In the genomic region with DNA sequence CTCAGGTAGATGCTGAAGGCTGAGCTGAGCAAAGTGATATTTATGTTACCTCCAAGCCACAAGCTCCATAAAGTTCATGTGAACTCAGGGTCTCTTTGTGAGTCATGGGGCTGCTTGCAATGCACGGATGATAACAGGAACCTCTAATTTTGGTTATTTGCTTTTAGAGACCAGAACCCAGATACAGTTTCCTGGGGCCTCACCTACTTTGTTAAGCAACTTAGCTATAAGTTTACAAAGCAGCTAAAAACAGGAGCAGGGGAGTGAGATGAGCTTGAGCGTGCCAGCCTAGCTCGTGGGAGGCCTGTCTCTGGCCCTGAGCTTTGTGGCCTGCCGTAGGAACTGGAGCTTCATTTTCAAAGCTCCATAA, we compare ENCODE assay signal across 9 cellular contexts. TPM values are rescaled to one million over a fixed set of nuclear protein-coding genes. Genes with fewer than 3 reads are reported as not detected.
DNase-seq lines count a peak whose midpoint lies in the region; ATAC-seq and TF ChIP-seq lines count a peak whose summit lies in the region.
"Had no signal": no experiment of that assay in that cellular context is flagged by ENCODE, and none has a peak within 500 bp of the region (broad histone marks: within the 10 kb centered on the region; RNA-seq: fewer than 3 reads in every experiment).

No MANE protein-coding gene starts in this region.

- H3K27me3 ChIP-seq in psoas muscle (ENCODE audit: insufficient read depth in 3 of 3, low read length in 2 of 3): no peaks in the 10 kb centered on the region
- no peaks in the 10 kb centered on the region for H3K27me3 ChIP-seq in thyroid gland

- peak overlapping the region; percentile 72 for H3K27ac Mint-ChIP-seq in central memory CD8-positive, alpha-beta T cell (ENCODE audit: low read depth)

- peaks cover 28% of the 10 kb centered on the region for H3K4me1 Mint-ChIP-seq in central memory CD8-positive, alpha-beta T cell

- H3K9me3 ChIP-seq in psoas muscle (no peaks in the 10 kb centered on the region), thyroid gland (no peaks in the 10 kb centered on the region)

- H3K4me3 Mint-ChIP-seq in central memory CD8-positive, alpha-beta T cell: peak overlapping the region; percentile 11

- ATAC-seq in GM18498 (IDR thresholded peaks at IDR 0.05; ENCODE audit: unreplicated experiment): peak; percentile 50
- ATAC-seq in HG02588 (IDR thresholded peaks at IDR 0.05; ENCODE audit: unreplicated experiment): peak; percentile 52
- peak; percentile 31 for ATAC-seq in central memory CD8-positive, alpha-beta T cell (replicated peaks; ENCODE audit: extremely low read depth, poor library complexity, severe bottlenecking)
- ATAC-seq in psoas muscle: peak in 3 of 4 donors; percentile 4 to 28 (median 17)

- TF ChIP-seq CTCF in psoas muscle (IDR thresholded peaks at IDR 0.05) (no peak), thyroid gland (IDR thresholded peaks at IDR 0.05) (no peak)

- peak overlapping the region; percentile 74 for H3K27ac ChIP-seq in psoas muscle
- no peak overlapping the region for H3K27ac ChIP-seq in thyroid gland

- 19 to 62% (median 26%) methylated on average over 4 of the region's 4 CpGs for WGBS in psoas muscle, 3 donors
- WGBS in thyroid gland, 2 donors: 71 to 80% methylated on average over 4 of the region's 4 CpGs

- H3K36me3 Mint-ChIP-seq in central memory CD8-positive, alpha-beta T cell (ENCODE audit: insufficient read depth): peaks cover 11% of the 10 kb centered on the region

- intact Hi-C loops in psoas muscle (cut with DNase I): no loop called here
- intact Hi-C loops in thyroid gland (cut with DNase I): no loop called here

- H3K4me3 ChIP-seq in psoas muscle: no peak overlapping the region
- no peak overlapping the region for H3K4me3 ChIP-seq in thyroid gland (replicated peaks in 1 of 3)

- DNase-seq in central memory CD8-positive, alpha-beta T cell (ENCODE audit: low spot score in 2 of 2): no peak
- no peak for DNase-seq in psoas muscle
- no peak for DNase-seq in SK-N-DZ (ENCODE audit: low spot score)
- DNase-seq in thyroid gland: no peak
- no peak for DNase-seq in NCI-H2227 treated with DMSO at 0.1 percent for 48 hours (lab: John Stamatoyannopoulos, UW)

- H3K27me3 Mint-ChIP-seq in central memory CD8-positive, alpha-beta T cell: no peaks in the 10 kb centered on the region

- TF ChIP-seq POLR2A in Raji (IDR thresholded peaks at IDR 0.05; ENCODE audit: insufficient read depth, low read depth, low read length): peak; percentile 72
- no peak for TF ChIP-seq POLR2A in thyroid gland (IDR thresholded peaks at IDR 0.05)

- peaks cover 0 to 6% of the 10 kb centered on the region in 2 donors for H3K36me3 ChIP-seq in psoas muscle (ENCODE audit: insufficient read depth in 1 of 2, low read depth in 1 of 2)
- peaks cover 1 to 2% of the 10 kb centered on the region in 2 donors for H3K36me3 ChIP-seq in thyroid gland

- peaks cover 30% of the 10 kb centered on the region for H3K4me1 ChIP-seq in psoas muscle
- peaks cover 0 to 23% of the 10 kb centered on the region in 2 donors for H3K4me1 ChIP-seq in thyroid gland

- H3K9me3 Mint-ChIP-seq in central memory CD8-positive, alpha-beta T cell: no peaks in the 10 kb centered on the region

RNA-seq across cellular contexts. Expression of gene SREBF2, which starts 29.2 kb away (rescaled TPM):
- total RNA-seq in psoas muscle: 10 to 100 TPM; 36.3 to 47.0 (median 43.6) TPM
- 10 to 100 TPM; 21.0 to 24.1 (median 23.8) TPM for polyA plus RNA-seq in psoas muscle
- polyA plus RNA-seq in SK-N-DZ (2014; cell fraction: cytosol; rRNA removed): 118 and 140 TPM in 2 replicates
- polyA plus RNA-seq in SK-N-DZ (2014; cell fraction: nucleus; rRNA removed): 116 and 149 TPM in 2 replicates
- total RNA-seq in thyroid gland: 10 to 100 TPM; 34.4 to 91.8 (median 63.7) TPM

RNA-seq across cellular contexts. Expression of gene SHISA8, which starts 52.7 kb away (rescaled TPM):
- total RNA-seq in psoas muscle: under 1 TPM in 3 of 4 donors, not detected in 1; 0.15 to 0.26 (median 0.26) TPM
- polyA plus RNA-seq in psoas muscle: not detected
- 0.16 TPM in 1 of 2 replicates, not detected in the other for polyA plus RNA-seq in SK-N-DZ (2014; cell fraction: cytosol; rRNA removed)
- 3.7 and 5.5 TPM in 2 replicates for polyA plus RNA-seq in SK-N-DZ (2014; cell fraction: nucleus; rRNA removed)
- not detected for total RNA-seq in thyroid gland
- total RNA-seq: kidney epithelial cell had no signal
